Comparison of ENCODE assay signal across 1 cellular context in genomic region chr17:36545465-36546417, GRCh38.
TF ChIP-seq lines count a peak whose summit lies in the region.

No MANE protein-coding gene starts in this region.

TF ChIP-seq in HepG2, 621 proteins besides CTCF, POLR2A, EP300 and RAD21 (continued from another document and continues in another):
- TF ChIP-seq NFATC3 (CRISPR knock-in tag; IDR thresholded peaks at IDR 0.05) (no peak), ZNF644 (CRISPR knock-in tag; IDR thresholded peaks at IDR 0.05; ENCODE audit: low read depth) (no peak), RXRB (CRISPR knock-in tag; IDR thresholded peaks at IDR 0.05; ENCODE audit: borderline replicate concordance) (0 out of 2 replicates have a peak, but pooled peaks have one; percentile 4), E2F5 (CRISPR knock-in tag; conservative IDR thresholded peaks at IDR 0.05) (peak; percentile 78), ZNF296 (CRISPR knock-in tag; conservative IDR thresholded peaks at IDR 0.05) (no peak), BHLHE40 (IDR thresholded peaks at IDR 0.05; ENCODE audit: low read length) (0 out of 2 replicates have a peak, but pooled peaks have one; percentile 23), ZKSCAN5 (CRISPR knock-in tag; IDR thresholded peaks at IDR 0.05) (no peak), PBX3 (CRISPR knock-in tag; IDR thresholded peaks at IDR 0.05; ENCODE audit: borderline replicate concordance) (no peak), STAG1 (CRISPR knock-in tag; IDR thresholded peaks at IDR 0.05) (no peak), REXO4 (CRISPR knock-in tag; IDR thresholded peaks at IDR 0.05; ENCODE audit: borderline replicate concordance) (no peak), SALL2 (CRISPR knock-in tag; IDR thresholded peaks at IDR 0.05) (no peak), ZNF160 (CRISPR knock-in tag; IDR thresholded peaks at IDR 0.05) (no peak), TOPORS (CRISPR knock-in tag; IDR thresholded peaks at IDR 0.05) (peak; percentile 68; the same call in 1 of the 2 replicates), SNAI1 (CRISPR knock-in tag; IDR thresholded peaks at IDR 0.05; ENCODE audit: borderline replicate concordance) (peak; percentile 80; the same call in 1 of the 2 replicates), ZNF367 (CRISPR knock-in tag; IDR thresholded peaks at IDR 0.05; ENCODE audit: borderline replicate concordance) (no peak), KMT2A (CRISPR knock-in tag; IDR thresholded peaks at IDR 0.05) (peak; percentile 97), ZNF552 (CRISPR knock-in tag; IDR thresholded peaks at IDR 0.05; ENCODE audit: borderline replicate concordance) (no peak), CREB3 (CRISPR knock-in tag; IDR thresholded peaks at IDR 0.05) (no peak), ZNF460 (CRISPR knock-in tag; IDR thresholded peaks at IDR 0.05; ENCODE audit: borderline replicate concordance) (no peak; the same call in 1 of the 2 replicates), DMAP1 (CRISPR knock-in tag; IDR thresholded peaks at IDR 0.05) (peak; percentile 91), PHF8 (CRISPR knock-in tag; IDR thresholded peaks at IDR 0.05) (peak; percentile 70), PBX2 (CRISPR knock-in tag; IDR thresholded peaks at IDR 0.05) (no peak), ZSCAN31 (CRISPR knock-in tag; IDR thresholded peaks at IDR 0.05; ENCODE audit: low read depth) (no peak), GATAD1 (CRISPR knock-in tag; IDR thresholded peaks at IDR 0.05) (peak; percentile 92), ZNF136 (CRISPR knock-in tag; IDR thresholded peaks at IDR 0.05; ENCODE audit: low read depth) (no peak), ZNF318 (CRISPR knock-in tag; IDR thresholded peaks at IDR 0.05) (no peak), SMAD1 (CRISPR knock-in tag; IDR thresholded peaks at IDR 0.05; ENCODE audit: borderline replicate concordance, low read depth) (no peak), E2F2 (CRISPR knock-in tag; IDR thresholded peaks at IDR 0.05; ENCODE audit: borderline replicate concordance) (no peak), CEBPG (CRISPR knock-in tag; IDR thresholded peaks at IDR 0.05) (peak; percentile 79), ZNF776 (CRISPR knock-in tag; IDR thresholded peaks at IDR 0.05) (peak; percentile 28; the same call in 1 of the 2 replicates), IRF1 (CRISPR knock-in tag; IDR thresholded peaks at IDR 0.05; ENCODE audit: low read depth) (no peak), THYN1 (CRISPR knock-in tag; IDR thresholded peaks at IDR 0.05; ENCODE audit: borderline replicate concordance, low read depth) (no peak), MIER3 (CRISPR knock-in tag; IDR thresholded peaks at IDR 0.05; ENCODE audit: borderline replicate concordance) (peak; percentile 69; the same call in 1 of the 2 replicates), KDM2A (CRISPR knock-in tag; IDR thresholded peaks at IDR 0.05; ENCODE audit: borderline replicate concordance, low read depth) (peak; percentile 86; the same call in 1 of the 2 replicates), HMGXB4 (CRISPR knock-in tag; IDR thresholded peaks at IDR 0.05; ENCODE audit: borderline replicate concordance in 1 of 2, low read depth in 1 of 2) (peak; percentile 67 to 74; a peak in 3 of 4 replicates), ZNF572 (CRISPR knock-in tag; IDR thresholded peaks at IDR 0.05) (no peak), SYNCRIP (IDR thresholded peaks at IDR 0.05; ENCODE audit: insufficient read depth, low read depth, low read length) (no peak), USF2 (IDR thresholded peaks at IDR 0.05; ENCODE audit: low read depth, low read length) (no peak), USF2 (CRISPR knock-in tag; IDR thresholded peaks at IDR 0.05; ENCODE audit: borderline replicate concordance) (peak; percentile 51; the same call in 1 of the 2 replicates), PPARG (CRISPR knock-in tag; conservative IDR thresholded peaks at IDR 0.05) (no peak), ZNF639 (CRISPR knock-in tag; conservative IDR thresholded peaks at IDR 0.05) (peak; percentile 98), ATF7-NPFF (CRISPR knock-in tag; IDR thresholded peaks at IDR 0.05; ENCODE audit: low read depth) (peak; percentile 85), ZNF768 (CRISPR knock-in tag; IDR thresholded peaks at IDR 0.05) (peak; percentile 70), FOSL2 (CRISPR knock-in tag; IDR thresholded peaks at IDR 0.05) (peak; percentile 24; the same call in 1 of the 2 replicates)
